ENCODE assay signal across 8 cellular contexts in the genomic region with DNA sequence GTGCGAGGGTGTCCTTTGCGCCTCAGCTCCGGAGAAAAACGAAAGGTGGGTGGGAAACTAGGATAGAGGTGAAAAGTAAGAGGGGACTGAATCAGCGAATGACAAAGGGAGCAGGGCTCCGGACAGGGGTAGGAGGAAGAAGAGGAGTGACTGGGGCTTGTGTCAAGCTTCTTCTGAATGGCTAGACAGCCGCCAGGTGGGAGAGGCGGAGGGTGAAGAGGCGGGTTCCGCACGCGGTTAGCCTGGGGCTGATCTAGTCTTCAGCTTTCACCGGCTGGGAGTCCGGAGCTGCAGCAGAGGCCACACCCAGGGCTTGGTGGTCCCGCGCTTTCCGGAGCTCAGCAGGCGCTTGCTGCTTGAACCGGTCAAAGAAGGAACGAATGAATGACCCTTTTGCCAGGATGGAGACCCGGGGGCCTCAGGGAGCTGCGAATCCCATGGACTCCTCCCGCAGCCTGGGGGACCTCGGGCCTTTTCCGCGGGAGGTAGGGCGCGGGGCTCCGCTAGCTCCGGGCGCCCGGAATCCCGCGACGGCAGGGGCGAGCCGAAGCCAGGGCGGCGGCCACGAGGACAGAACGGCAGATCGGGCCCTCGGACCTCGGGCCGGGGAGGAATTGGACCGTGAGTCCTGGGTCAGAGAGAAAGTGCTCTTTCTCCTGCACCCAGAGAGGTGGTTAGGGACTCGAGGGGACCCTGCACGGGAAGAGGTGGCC. TPM values are rescaled to one million over a fixed set of nuclear protein-coding genes. Genes with fewer than 3 reads are reported as not detected.
DNase-seq lines count a peak whose midpoint lies in the region; ATAC-seq and TF ChIP-seq lines count a peak whose summit lies in the region.

A gene (plus strand): TSS at position 256 of the 713 bp plus-strand sequence. CDS start 125 bp downstream, at position 381.

- H3K4me3 Mint-ChIP-seq in IgD-negative memory B cell = peak within 1 kb of the TSS; percentile 40 to 91 (median 74)
- peak within 1 kb of the TSS; percentile 71 for H3K4me3 Mint-ChIP-seq in activated CD8-positive, alpha-beta T cell treated with anti-CD3 and anti-CD28 coated beads, Interleukin-2, amount 10 ng/mL, durations not matched to agents 7 days and 5 days

- H3K4me1 ChIP-seq in GM23248 (ENCODE audit: insufficient read depth) = peaks cover 16% of the 10 kb centered on the region; the same call in 1 of the 2 replicates
- H3K4me1 ChIP-seq in ovary (ENCODE audit: insufficient read depth) = no peaks in the 10 kb centered on the region

- peaks cover 21% of the 10 kb centered on the region; the same call in 1 of the 2 replicates for H3F3A ChIP-seq in GM23248 (ENCODE audit: insufficient read depth)

- no peak for TF ChIP-seq POLR2A in ovary (IDR thresholded peaks at IDR 0.05)

- H3K36me3 Mint-ChIP-seq in IgD-negative memory B cell = peaks cover 1% of the 10 kb centered on the region
- H3K36me3 Mint-ChIP-seq in activated CD8-positive, alpha-beta T cell treated with anti-CD3 and anti-CD28 coated beads, Interleukin-2, amount 10 ng/mL, durations not matched to agents 7 days and 5 days (ENCODE audit: low read depth) = peaks cover 3% of the 10 kb centered on the region

- no peak within 1 kb of the TSS for H3K27ac ChIP-seq in GM23248
- H3K27ac ChIP-seq in ovary = no peak within 1 kb of the TSS

- peak within 1 kb of the TSS; percentile 67 for H3K4me2 ChIP-seq in GM23248 (ENCODE audit: unreplicated experiment)

- no peaks in the 10 kb centered on the region for H3K9me2 ChIP-seq in GM23248 (ENCODE audit: insufficient read depth)

- no peaks in the 10 kb centered on the region for H3K36me3 ChIP-seq in GM23248 (ENCODE audit: low read depth)
- H3K36me3 ChIP-seq in ovary = no peaks in the 10 kb centered on the region

- WGBS in GM23248 (ENCODE audit: low coverage in 1 of 2, low lambda C conversion rate in 2 of 2, missing lambda C conversion rate in 2 of 2), 2 experiments = 3 to 4% methylated on average over 40 to 48 of the region's 48 CpGs
- WGBS in ovary, 3 donors = 1% methylated on average over 48 of the region's 48 CpGs

- no peak within 1 kb of the TSS for H3K9ac ChIP-seq in GM23248

- no peaks in the 10 kb centered on the region for H3K79me2 ChIP-seq in GM23248 (ENCODE audit: insufficient read depth)

- no peaks in the 10 kb centered on the region for H3K9me3 ChIP-seq in GM23248 (ENCODE audit: low read depth)
- H3K9me3 ChIP-seq in ovary = no peaks in the 10 kb centered on the region

- H3K27me3 Mint-ChIP-seq in IgD-negative memory B cell = peaks cover 31% of the 10 kb centered on the region
- peaks cover 30% of the 10 kb centered on the region for H3K27me3 Mint-ChIP-seq in activated CD8-positive, alpha-beta T cell treated with anti-CD3 and anti-CD28 coated beads, Interleukin-2, amount 10 ng/mL, durations not matched to agents 7 days and 5 days (ENCODE audit: low read depth)

- TF ChIP-seq EP300 in ovary (IDR thresholded peaks at IDR 0.05) = no peak

- in situ Hi-C loops in GM23248 (cut with MboI) = no loop called here

- H3K4me1 Mint-ChIP-seq in IgD-negative memory B cell = peaks cover 13 to 15% (median 14%) of the 10 kb centered on the region in 3 donors
- peaks cover 20% of the 10 kb centered on the region for H3K4me1 Mint-ChIP-seq in activated CD8-positive, alpha-beta T cell treated with anti-CD3 and anti-CD28 coated beads, Interleukin-2, amount 10 ng/mL, durations not matched to agents 7 days and 5 days (ENCODE audit: low read depth)

- H4K20me1 ChIP-seq in GM23248 (ENCODE audit: insufficient read depth) = no peaks in the 10 kb centered on the region

- intact Hi-C loops in ovary (cut with DNase I) = no loop called here

- H3K4me3 ChIP-seq in GM12865 (ENCODE audit: low read depth, low read length) (peak within 1 kb of the TSS; percentile 26), GM23248 (peak within 1 kb of the TSS; percentile 42), fibroblast of mammary gland (ENCODE audit: control insufficient read depth, low read depth, low read length) (peak within 1 kb of the TSS; percentile 52), ovary (peak within 1 kb of the TSS; percentile 32)

- H3K9me3 Mint-ChIP-seq in IgD-negative memory B cell = peaks cover 0 to 2% (median 0%) of the 10 kb centered on the region in 3 donors
- H3K9me3 Mint-ChIP-seq in activated CD8-positive, alpha-beta T cell treated with anti-CD3 and anti-CD28 coated beads, Interleukin-2, amount 10 ng/mL, durations not matched to agents 7 days and 5 days (ENCODE audit: insufficient read depth) = no peaks in the 10 kb centered on the region

- H2AFZ ChIP-seq in GM23248 = peak within 1 kb of the TSS; percentile 40; the same call in 1 of the 2 replicates

- TF ChIP-seq CTCF in GM12865 (IDR thresholded peaks at IDR 0.05; ENCODE audit: insufficient read depth, low read depth, low read length, missing control alignments) (no peak), fibroblast of mammary gland (conservative IDR thresholded peaks at IDR 0.05; ENCODE audit: control insufficient read depth, insufficient read depth, low read depth, low read length) (no peak), ovary (IDR thresholded peaks at IDR 0.05) (no peak)

- CTCF ChIA-PET in activated CD8-positive, alpha-beta T cell treated with anti-CD3 and anti-CD28 coated beads, Interleukin-2, amount 10 ng/mL, durations not matched to agents 7 days and 5 days (lab: Charles Lee) = interaction anchor here (0.8 to 4.4 kb wide), 5 partner anchors 16 to 97 kb away, joined by 3 to 26 read pairs (median 3); no protein-coding TSS in a partner anchor

- POLR2A ChIA-PET in activated CD8-positive, alpha-beta T cell treated with anti-CD3 and anti-CD28 coated beads, Interleukin-2, amount 10 ng/mL, durations not matched to agents 7 days and 5 days (lab: Charles Lee) = no interaction called here

- peaks cover 51% of the 10 kb centered on the region for H3K27me3 ChIP-seq in GM23248 (replicated peaks; ENCODE audit: insufficient read depth)
- H3K27me3 ChIP-seq in ovary = no peaks in the 10 kb centered on the region

- H3K27ac Mint-ChIP-seq in IgD-negative memory B cell = peak within 1 kb of the TSS in 1 of 3 donors; percentile 59
- H3K27ac Mint-ChIP-seq in activated CD8-positive, alpha-beta T cell treated with anti-CD3 and anti-CD28 coated beads, Interleukin-2, amount 10 ng/mL, durations not matched to agents 7 days and 5 days = no peak within 1 kb of the TSS

- peak; percentile 41 for DNase-seq in GM12865 (ENCODE audit: low read depth)
- DNase-seq in GM23248 = peak; percentile 12
- DNase-seq in activated CD8-positive, alpha-beta T cell treated with anti-CD3 and anti-CD28 coated beads, Interleukin-2, amount 10 ng/mL, durations not matched to agents 7 days and 5 days = peak; percentile 65
- DNase-seq in fibroblast of mammary gland (ENCODE audit: low read depth) = peak; percentile 27
- DNase-seq in ovary = peak in 1 of 5 donors; percentile 36
- no peak for DNase-seq in globus pallidus (ENCODE audit: low spot score)

- peak; percentile 95 for ATAC-seq in activated CD8-positive, alpha-beta T cell treated with anti-CD3 and anti-CD28 coated beads, Interleukin-2, amount 10 ng/mL, durations not matched to agents 7 days and 5 days
- ATAC-seq in HG03520 (IDR thresholded peaks at IDR 0.05; ENCODE audit: unreplicated experiment) = no peak

RNA-seq across cellular contexts. Expression of the gene that starts here (rescaled TPM):
- total RNA-seq in GM23248 (2014; rRNA removed; shearing (Covaris generic)) = not detected in 2 replicates
- not detected in 2 replicates for polyA plus RNA-seq in GM23248 (2016; fragmentation: Nextera tagmentation; extraction: Ambion mirVana)
- not detected for polyA plus RNA-seq in IgD-negative memory B cell
- total RNA-seq in activated CD8-positive, alpha-beta T cell treated with anti-CD3 and anti-CD28 coated beads, Interleukin-2, amount 10 ng/mL, durations not matched to agents 7 days and 5 days = under 1 TPM in 1 of 2 experiments, not detected in 1; 0.26 TPM
- 1 to 10 TPM in 4 of 7 donors, under 1 TPM in 2, not detected in 1; 0.40 to 5.2 (median 1.2) TPM for total RNA-seq in ovary
- polyA plus RNA-seq in ovary = 1 to 10 TPM; 2.8 to 5.2 TPM

Comparison
In these comparisons a context has a peak if more than half of its experiments do, and no peak if none do; other contexts are left out.
1. Peak in DNase-seq, H3K4me3 ChIP-seq and H3K4me2 ChIP-seq in GM23248; RNA of the gene not detected or under 1 TPM.
2. Peak in DNase-seq and ATAC-seq in activated CD8-positive, alpha-beta T cell treated with anti-CD3 and anti-CD28 coated beads, Interleukin-2, amount 10 ng/mL, durations not matched to agents 7 days and 5 days; RNA of the gene not detected or under 1 TPM.